8 cellular contexts compared by ENCODE assay signal in the genomic region with DNA sequence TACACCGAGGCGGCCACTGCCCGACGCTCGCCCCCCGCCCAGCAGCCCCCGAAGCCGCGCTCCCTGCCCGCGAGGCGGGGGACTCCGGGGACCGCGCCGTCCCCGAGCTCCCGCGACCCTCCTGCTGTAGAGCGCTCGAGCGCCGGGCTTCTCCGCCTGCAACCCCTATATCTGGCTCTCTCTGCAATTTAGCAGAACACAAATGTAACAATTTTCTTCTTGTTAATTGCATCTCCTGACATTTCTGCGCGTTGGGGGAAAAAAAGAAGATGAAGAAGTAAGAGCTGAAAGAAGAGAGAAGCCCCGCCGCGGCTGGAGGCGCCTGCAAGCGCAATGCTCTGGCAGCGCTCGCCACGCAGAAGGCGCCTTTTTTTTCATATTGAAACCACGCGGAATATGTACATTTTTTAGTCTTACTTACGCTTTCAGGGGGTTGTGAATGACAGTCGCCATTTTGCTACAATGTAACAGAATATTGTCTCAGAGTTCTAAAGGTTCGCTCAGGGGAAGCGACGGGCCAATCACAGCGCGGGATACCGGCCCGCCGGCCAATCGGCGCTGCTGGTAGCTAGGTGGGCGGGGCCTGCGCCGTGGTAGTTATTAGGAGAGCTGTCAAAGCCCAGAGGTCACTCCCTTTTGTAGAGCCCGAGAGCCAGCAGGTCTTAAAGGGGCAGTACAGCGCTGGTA. TPM values are rescaled to one million over a fixed set of nuclear protein-coding genes. Genes with fewer than 3 reads are reported as not detected.
DNase-seq lines count a peak whose midpoint lies in the region; ATAC-seq and TF ChIP-seq lines count a peak whose summit lies in the region.

A gene (minus strand): TSS at position 466 of the 687 bp plus-strand sequence. CDS start 13 bp downstream, at position 453.

- CTCF ChIA-PET in RWPE1 (lab: Yijun Ruan, JAX): interaction anchor here (0.5 to 2.6 kb wide), 8 partner anchors 11 to 379 kb away, joined by 3 to 9 read pairs (median 3); no protein-coding TSS in a partner anchor

- no peaks in the 10 kb centered on the region; the same call in 1 of the 2 replicates for H4K20me1 ChIP-seq in DND-41 (ENCODE audit: insufficient read depth, low read length)

- H3K27me3 ChIP-seq in DND-41 (ENCODE audit: insufficient read depth, low read length, poor library complexity): peaks cover 40% of the 10 kb centered on the region
- peaks cover 54% of the 10 kb centered on the region for H3K27me3 ChIP-seq in H7 (ENCODE audit: control insufficient read depth, insufficient read depth, low read length)

- H3K4me3 ChIP-seq in DND-41 (ENCODE audit: low read depth in 1 of 2, low read length in 2 of 2): peak within 1 kb of the TSS; percentile 92 to 98
- H3K4me3 ChIP-seq in H7 (ENCODE audit: insufficient read depth, low read depth, low read length): peak within 1 kb of the TSS; percentile 57
- H3K4me3 ChIP-seq in fibroblast of the aortic adventitia (ENCODE audit: low read depth, low read length): peak within 1 kb of the TSS; percentile 80

- H3K4me1 Mint-ChIP-seq in natural killer cell treated with Interleukin-12 subunit alpha and Interleukin-12 subunit beta and Interleukin-15 and Interleukin-18, amount 100 ng/mL, for 72 hours (ENCODE audit: low read depth in 2 of 2): peaks cover 24 to 28% of the 10 kb centered on the region in 2 donors

- no peaks in the 10 kb centered on the region for H3K36me3 ChIP-seq in DND-41 (ENCODE audit: insufficient read depth, low read length)
- H3K36me3 ChIP-seq in H7 (replicated peaks; ENCODE audit: control insufficient read depth, insufficient read depth, low read length): no peaks in the 10 kb centered on the region

- H3K9ac ChIP-seq in DND-41 (ENCODE audit: low read depth, low read length): peak within 1 kb of the TSS; percentile 68

- peak within 1 kb of the TSS; percentile 97 for H3K4me3 Mint-ChIP-seq in natural killer cell treated with Interleukin-12 subunit alpha and Interleukin-12 subunit beta and Interleukin-15 and Interleukin-18, amount 100 ng/mL, for 72 hours

- H3K4me2 ChIP-seq in DND-41 (ENCODE audit: insufficient read depth, low read length): peak within 1 kb of the TSS; percentile 96

- peaks cover 24% of the 10 kb centered on the region for H3K4me1 ChIP-seq in DND-41 (ENCODE audit: insufficient read depth, low read length)

- H3K27me3 Mint-ChIP-seq in natural killer cell treated with Interleukin-12 subunit alpha and Interleukin-12 subunit beta and Interleukin-15 and Interleukin-18, amount 100 ng/mL, for 72 hours: peaks cover 21 to 22% of the 10 kb centered on the region in 2 donors

- H3K79me2 ChIP-seq in DND-41 (ENCODE audit: insufficient read depth, low read length): no peaks in the 10 kb centered on the region

- ATAC-seq in DND-41 (ENCODE audit: insufficient read depth, low read depth): peak; percentile 99
- ATAC-seq in natural killer cell treated with Interleukin-12 subunit alpha and Interleukin-12 subunit beta and Interleukin-15 and Interleukin-18, amount 100 ng/mL, for 72 hours: peak; percentile 99

- DNase-seq in DND-41: peak; percentile 94
- DNase-seq in H7: peak; percentile 95
- DNase-seq in LoVo (ENCODE audit: low spot score): peak; percentile 95
- peak; percentile 98 for DNase-seq in RWPE1 (ENCODE audit: low spot score)
- peak; percentile 89 for DNase-seq in activated T-helper 9 cell treated with anti-CD3 and anti-CD28 coated beads, Interleukin-2, amount 50 U/mL, for 16 hours (ENCODE audit: low read depth)
- peak; percentile 95 for DNase-seq in fibroblast of the aortic adventitia (ENCODE audit: low read depth)
- peak; percentile 98 for DNase-seq in natural killer cell treated with Interleukin-12 subunit alpha and Interleukin-12 subunit beta and Interleukin-15 and Interleukin-18, amount 100 ng/mL, for 72 hours (ENCODE audit: low spot score)
- DNase-seq in stimulated activated naive CD4-positive, alpha-beta T cell (lab: John Stamatoyannopoulos, UW): peak; percentile 75 to 90 (median 84)

- no peaks in the 10 kb centered on the region for H3K9me3 Mint-ChIP-seq in natural killer cell treated with Interleukin-12 subunit alpha and Interleukin-12 subunit beta and Interleukin-15 and Interleukin-18, amount 100 ng/mL, for 72 hours

- peak within 1 kb of the TSS; percentile 98 for H2AFZ ChIP-seq in DND-41 (ENCODE audit: low read depth, low read length)

- POLR2A ChIA-PET in RWPE1 (lab: Yijun Ruan, JAX; ENCODE audit: low non-redundant PET): no interaction called here

- H3K36me3 Mint-ChIP-seq in natural killer cell treated with Interleukin-12 subunit alpha and Interleukin-12 subunit beta and Interleukin-15 and Interleukin-18, amount 100 ng/mL, for 72 hours: no peaks in the 10 kb centered on the region

- H3K27ac ChIP-seq in DND-41 (ENCODE audit: low read length) (peak within 1 kb of the TSS; percentile 66), RWPE1 (peak within 1 kb of the TSS; percentile 62)

- H3K27ac Mint-ChIP-seq in natural killer cell treated with Interleukin-12 subunit alpha and Interleukin-12 subunit beta and Interleukin-15 and Interleukin-18, amount 100 ng/mL, for 72 hours: peak within 1 kb of the TSS; percentile 48 to 94

- TF ChIP-seq CTCF in DND-41 (IDR thresholded peaks at IDR 0.05; ENCODE audit: borderline replicate concordance, extremely low read depth, low read length, poor library complexity, severe bottlenecking): no peak
- TF ChIP-seq CTCF in RWPE1 (conservative IDR thresholded peaks at IDR 0.05; ENCODE audit: low read depth): no peak
- TF ChIP-seq CTCF in fibroblast of the aortic adventitia (IDR thresholded peaks at IDR 0.05; ENCODE audit: insufficient read depth, low read length): no peak

- H3K9me3 ChIP-seq in DND-41 (ENCODE audit: insufficient read depth, low read length, severe bottlenecking): no peaks in the 10 kb centered on the region

RNA-seq across cellular contexts. Expression of the gene that starts here (rescaled TPM):
- 0.55 and 0.59 TPM in 2 replicates for total RNA-seq in H7 (2014; rRNA removed; shearing (Covaris generic))
- total RNA-seq in fibroblast of the aortic adventitia (ENCODE audit: low replicate concordance): 1.3 and 16.3 TPM in 2 replicates
- 10 to 100 TPM; 11.8 to 13.2 TPM for total RNA-seq in natural killer cell treated with Interleukin-12 subunit alpha and Interleukin-12 subunit beta and Interleukin-15 and Interleukin-18, amount 100 ng/mL, for 72 hours

Comparison
In these comparisons a context has a peak if more than half of its experiments do, and no peak if none do; other contexts are left out.
1. Peak in every context shown above with its lines: DNase-seq, ATAC-seq, H3K4me3 ChIP-seq and H3K27ac ChIP-seq.
2. Peak in DNase-seq and H3K4me3 ChIP-seq in H7; RNA of the gene not detected or under 1 TPM.